ENCODE assay signal across 8 cellular contexts in the genomic region with DNA sequence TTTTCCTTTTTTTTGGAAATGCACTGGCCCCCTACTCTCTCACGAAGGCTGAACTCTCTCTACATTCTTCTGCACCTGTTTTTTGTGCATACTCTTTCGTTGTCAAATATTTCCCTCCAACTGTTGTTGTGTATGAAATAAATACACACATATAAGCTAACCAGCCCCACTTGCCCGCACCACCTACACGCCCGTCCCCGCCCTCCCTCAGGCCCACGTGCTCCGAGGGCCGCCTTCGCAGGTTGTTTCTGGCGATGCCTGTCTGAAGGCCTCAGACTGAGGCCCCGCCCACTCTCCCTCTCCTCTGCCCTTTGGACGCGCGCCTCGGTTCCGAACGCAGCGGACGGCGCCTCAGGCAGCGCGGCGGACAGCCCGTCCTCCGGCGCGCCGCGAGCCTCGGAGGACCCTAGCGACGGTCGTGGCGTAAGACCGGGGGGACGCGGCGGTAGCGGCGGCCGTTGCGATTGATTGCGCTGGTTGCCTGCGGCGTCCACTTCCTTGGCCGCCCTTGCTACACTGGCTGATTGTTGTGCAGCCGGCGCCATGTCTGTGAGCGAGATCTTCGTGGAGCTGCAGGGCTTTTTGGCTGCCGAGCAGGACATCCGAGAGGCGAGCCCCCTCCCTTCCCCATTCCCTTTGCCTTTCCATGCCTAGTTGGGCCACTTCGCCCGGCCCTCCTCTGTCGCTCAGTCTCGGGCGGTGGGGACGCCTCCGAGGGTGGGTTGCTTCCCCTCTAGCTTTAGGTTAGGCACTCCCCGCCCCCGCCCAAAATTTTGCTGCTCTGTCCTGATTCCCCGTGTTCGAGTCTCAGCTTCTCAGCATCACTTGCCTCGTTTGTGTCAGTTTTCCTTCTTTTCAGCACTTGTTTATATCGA. TPM values are rescaled to one million over a fixed set of nuclear protein-coding genes. Genes with fewer than 3 reads are reported as not detected.
DNase-seq lines count a peak whose midpoint lies in the region; ATAC-seq and TF ChIP-seq lines count a peak whose summit lies in the region.

A gene (plus strand): TSS at position 415 of the 875 bp plus-strand sequence. CDS start 129 bp downstream, at position 544.

- H3K27ac ChIP-seq in heart right ventricle: peak within 1 kb of the TSS; percentile 28 to 86 (median 79)

- peak within 1 kb of the TSS; percentile 91 for H3K4me3 Mint-ChIP-seq in type B pancreatic cell

- WGBS in heart right ventricle, 2 donors: 0 to 1% methylated on average over 67 of the region's 67 CpGs

- H3K9me3 ChIP-seq in heart right ventricle: no peaks in the 10 kb centered on the region

- peaks cover 5% of the 10 kb centered on the region for H3K36me3 Mint-ChIP-seq in type B pancreatic cell

- DNase-seq in NCI-H1694 (lab: John Stamatoyannopoulos, UW) (peak; percentile 97), amniotic epithelial cell (ENCODE audit: low read depth) (peak; percentile 93), heart right ventricle (peak; percentile 97 to 98), posterior cingulate gyrus (peak; percentile 95 to 99 (median 98)), type B pancreatic cell (ENCODE audit: extremely low spot score, unreplicated experiment) (peak; percentile 98)

- no peak for TF ChIP-seq CTCF in heart right ventricle (IDR thresholded peaks at IDR 0.05)
- TF ChIP-seq CTCF in type B pancreatic cell (conservative IDR thresholded peaks at IDR 0.05): no peak

- peak; percentile 100 for ATAC-seq in GM18498 (IDR thresholded peaks at IDR 0.05; ENCODE audit: unreplicated experiment)
- ATAC-seq in HG02885 (IDR thresholded peaks at IDR 0.05; ENCODE audit: poor library complexity, unreplicated experiment): peak; percentile 99
- peak; percentile 99 to 100 (median 100) for ATAC-seq in heart right ventricle

- H3K27me3 ChIP-seq in heart right ventricle: no peaks in the 10 kb centered on the region

- no peaks in the 10 kb centered on the region for H3K27me3 Mint-ChIP-seq in type B pancreatic cell

- H3K27ac Mint-ChIP-seq in type B pancreatic cell: peak within 1 kb of the TSS; percentile 93

- H3K4me1 Mint-ChIP-seq in type B pancreatic cell (ENCODE audit: unreplicated experiment): peaks cover 7% of the 10 kb centered on the region

- no peaks in the 10 kb centered on the region for H3K9me3 Mint-ChIP-seq in type B pancreatic cell

- intact Hi-C loops in T-helper 1 cell treated with Interleukin-12 subunit alpha and Interleukin-12 subunit beta and Interleukin-4 antibody, amounts not matched to agents 30 ng/mL and 1 ng/mL, for 36 hours (cut with micrococcal nuclease): loop anchor here (1.0 to 2.0 kb wide), 5 partner anchors 19 to 353 kb away; a partner anchor contains a TSS
- intact Hi-C loops in heart right ventricle (cut with DNase I) (loop anchor here in 1 of 10 donors (2.0 kb wide), 1 partner anchor 19 kb away; a partner anchor contains a TSS), posterior cingulate gyrus (cut with DNase I) (loop anchor here (1.0 to 5.0 kb wide), 3 partner anchors 18 to 225 kb away; a partner anchor contains a TSS)

- H3K4me1 ChIP-seq in heart right ventricle: peaks cover 5 to 32% (median 28%) of the 10 kb centered on the region in 9 donors

- peak within 1 kb of the TSS; percentile 79 to 95 (median 90) for H3K4me3 ChIP-seq in heart right ventricle

- H3K36me3 ChIP-seq in heart right ventricle: peaks cover 0 to 34% (median 6%) of the 10 kb centered on the region in 9 donors

RNA-seq across cellular contexts. Expression of the gene that starts here (rescaled TPM):
- 65.0 and 65.2 TPM in 2 replicates for total RNA-seq in T-helper 1 cell treated with Interleukin-12 subunit alpha and Interleukin-12 subunit beta and Interleukin-4 antibody, amounts not matched to agents 30 ng/mL and 1 ng/mL, for 36 hours
- total RNA-seq in heart right ventricle: 10 to 100 TPM; 32.5 to 54.4 (median 48.7) TPM
- polyA plus RNA-seq in heart right ventricle: 10 to 100 TPM; 15.3 to 25.8 TPM
- 64.6 and 87.6 TPM in 2 replicates for total RNA-seq in type B pancreatic cell (ENCODE audit: low replicate concordance)

Comparison
In these comparisons a context has a peak if more than half of its experiments do, and no peak if none do; other contexts are left out.
1. Peak in every context shown above with its lines: DNase-seq, ATAC-seq, H3K4me3 ChIP-seq and H3K27ac ChIP-seq.